In genomic region chr6:18352842-18353241, GRCh38 we compare ENCODE assay signal across 21 cellular contexts. TPM values are rescaled to one million over a fixed set of nuclear protein-coding genes. Genes with fewer than 3 reads are reported as not detected.
DNase-seq lines count a peak whose midpoint lies in the region; ATAC-seq, FAIRE-seq and TF ChIP-seq lines count a peak whose summit lies in the region.
"Had no signal": no experiment of that assay in that cellular context is flagged by ENCODE, and none has a peak within 500 bp of the region (broad histone marks: within the 10 kb centered on the region; RNA-seq: fewer than 3 reads in every experiment).

No MANE protein-coding gene starts in this region.

- H3K27me3 ChIP-seq in bronchial epithelial cell (ENCODE audit: control insufficient read depth, insufficient read depth, low read length) (no peaks in the 10 kb centered on the region), suprapubic skin (no peaks in the 10 kb centered on the region)
- H3K27me3 ChIP-seq: SJCRH30 had no signal

- H3K9me3 ChIP-seq in suprapubic skin: no peaks in the 10 kb centered on the region
- H3K9me3 ChIP-seq: SJCRH30 had no signal

- WGBS in suprapubic skin: 34% methylated on average over 2 of the region's 2 CpGs

- TF ChIP-seq CTCF in bronchial epithelial cell (IDR thresholded peaks at IDR 0.05; ENCODE audit: insufficient read depth, low read length, severe bottlenecking): no peak
- no peak for TF ChIP-seq CTCF in suprapubic skin (IDR thresholded peaks at IDR 0.05)

- in situ Hi-C loops in ACHN (cut with HindIII; ENCODE audit: low pct_ligation_motif_present, low pct_unique_long_range_greater_than_20kb, low sequenced_read_pairs): no loop called here

- H3K36me3 ChIP-seq in bronchial epithelial cell (ENCODE audit: control insufficient read depth, insufficient read depth, low read length): no peaks in the 10 kb centered on the region
- no peaks in the 10 kb centered on the region for H3K36me3 ChIP-seq in suprapubic skin
- H3K36me3 ChIP-seq: SJCRH30 had no signal

- no peak for TF ChIP-seq POLR2A in suprapubic skin (IDR thresholded peaks at IDR 0.05)

- peak overlapping the region; percentile 78 for H3K27ac ChIP-seq in suprapubic skin
- H3K27ac ChIP-seq: C4-2B, SJCRH30 had no signal

- no peak for TF ChIP-seq EP300 in suprapubic skin (IDR thresholded peaks at IDR 0.05)

- H3K4me1 ChIP-seq in suprapubic skin: peaks cover 26% of the 10 kb centered on the region
- H3K4me1 ChIP-seq: SJCRH30 had no signal

- H3K4me3 ChIP-seq in bronchial epithelial cell (ENCODE audit: low read depth, low read length): no peak overlapping the region
- no peak overlapping the region for H3K4me3 ChIP-seq in suprapubic skin
- H3K4me3 ChIP-seq: K562, SJCRH30 had no signal

- FAIRE-seq in bronchial epithelial cell (lab: Jason Lieb, UNC): no peak
- FAIRE-seq in HTR-8/SVneo (lab: Jason Lieb, UNC): no peak
- FAIRE-seq: GM19239, H54, K562 had no signal

- peak; percentile 57 for ATAC-seq in HG03442 (IDR thresholded peaks at IDR 0.05; ENCODE audit: unreplicated experiment)
- ATAC-seq: K562 had no signal

- peak; percentile 83 for DNase-seq in NCI-H69 (lab: John Stamatoyannopoulos, UW)
- peak; percentile 99 for DNase-seq in bronchial epithelial cell (ENCODE audit: low read depth)
- no peak for DNase-seq in suprapubic skin (ENCODE audit: low spot score in 2 of 2)
- DNase-seq in ACHN: no peak
- DNase-seq in retina: no peak
- DNase-seq in NCI-H748 treated with DMSO at 0.1 percent for 48 hours (lab: John Stamatoyannopoulos, UW): no peak
- no peak for DNase-seq in HTR-8/SVneo (ENCODE audit: insufficient read length, low spot score)
- DNase-seq: EL, HFFc6, NCI-H1417 treated with DMSO at 0.1 percent for 48 hours, NCI-H2081, NCI-H345, NCI-H526, OCI-M1, SJCRH30 had no signal

RNA-seq across cellular contexts. Expression of gene RNF144B, which starts 34.3 kb away (rescaled TPM):
- total RNA-seq in bronchial epithelial cell (141 and 239 TPM in 2 replicates), suprapubic skin (10 to 100 TPM; 27.8 to 48.4 (median 38.7) TPM)
- total RNA-seq: K562, RPMI7951 had no signal

Comparison
In these comparisons a context has a peak if more than half of its experiments do, and no peak if none do; other contexts are left out.
1. DNase-seq: peak in NCI-H69 (single experiment) and bronchial epithelial cell (single experiment); none in suprapubic skin (0 of 2), ACHN (single experiment), retina (single experiment), NCI-H748 treated with DMSO at 0.1 percent for 48 hours (single experiment) and HTR-8/SVneo (single experiment).